Comparison of ENCODE assay signal across 1 cellular context in the genomic region with DNA sequence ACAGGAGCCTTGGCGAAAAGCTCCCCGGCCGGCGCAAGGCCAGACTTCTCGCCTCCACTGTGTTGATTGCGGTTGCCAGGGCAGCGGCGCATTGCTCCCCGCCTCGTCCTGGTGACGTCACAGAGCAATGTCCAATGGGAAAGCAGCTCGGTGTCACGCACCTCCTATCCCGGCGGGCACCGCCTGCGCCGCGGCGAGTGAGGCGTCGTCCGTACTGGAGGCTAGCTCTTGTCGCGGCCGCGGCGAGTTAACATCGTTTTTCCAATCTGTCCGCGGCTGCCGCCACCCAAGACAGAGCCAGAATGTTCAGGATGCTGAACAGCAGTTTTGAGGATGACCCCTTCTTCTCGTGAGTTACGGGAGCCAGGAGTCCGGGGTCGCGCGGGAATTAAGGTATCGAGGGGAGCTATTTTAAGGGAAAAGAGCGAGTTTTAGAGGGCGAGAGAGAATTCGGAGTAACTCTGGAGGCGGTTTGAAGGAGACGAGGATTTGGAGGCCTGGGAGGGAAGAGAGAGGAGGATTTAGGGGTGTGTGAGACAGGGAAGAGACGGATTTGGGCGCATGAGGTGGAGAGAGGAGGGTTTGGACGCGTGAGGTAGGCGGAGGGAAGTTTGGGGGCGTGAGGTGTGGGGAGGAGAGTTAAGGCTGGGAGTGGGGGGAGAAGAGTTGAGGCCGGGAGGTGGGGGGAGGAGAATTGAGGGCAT.
A peak's percentile ranks its signal among the peaks of the same experiment; 100 is the strongest.
TF ChIP-seq lines count a peak whose summit lies in the region.

MLF1 (plus strand) TSS at position 196 of the 704 bp plus-strand sequence; CDS start at position 303, 107 bp downstream.

TF ChIP-seq in HCT116, 20 proteins besides CTCF, POLR2A, EP300 and RAD21 (continued from another document):
- TF ChIP-seq ZBTB33 (IDR thresholded peaks at IDR 0.05; ENCODE audit: extremely low read depth, insufficient replicate concordance, low read length) (no peak), JUND (IDR thresholded peaks at IDR 0.05) (no peak), EZH2 (IDR thresholded peaks at IDR 0.05) (no peak), YY1 (IDR thresholded peaks at IDR 0.05; ENCODE audit: extremely low read depth, insufficient replicate concordance, low read depth, low read length) (no peak), SRF (IDR thresholded peaks at IDR 0.05; ENCODE audit: low read depth) (no peak), POLR2AphosphoS5 (IDR thresholded peaks at IDR 0.05; ENCODE audit: low read depth, low read length) (peak; percentile 89), ATF3 (IDR thresholded peaks at IDR 0.05) (no peak), EGR1 (IDR thresholded peaks at IDR 0.05; ENCODE audit: low read depth) (no peak), FOSL1 (IDR thresholded peaks at IDR 0.05; ENCODE audit: low read depth) (no peak), ZFX (IDR thresholded peaks at IDR 0.05) (no peak)
- TF ChIP-seq, protein P1, sequence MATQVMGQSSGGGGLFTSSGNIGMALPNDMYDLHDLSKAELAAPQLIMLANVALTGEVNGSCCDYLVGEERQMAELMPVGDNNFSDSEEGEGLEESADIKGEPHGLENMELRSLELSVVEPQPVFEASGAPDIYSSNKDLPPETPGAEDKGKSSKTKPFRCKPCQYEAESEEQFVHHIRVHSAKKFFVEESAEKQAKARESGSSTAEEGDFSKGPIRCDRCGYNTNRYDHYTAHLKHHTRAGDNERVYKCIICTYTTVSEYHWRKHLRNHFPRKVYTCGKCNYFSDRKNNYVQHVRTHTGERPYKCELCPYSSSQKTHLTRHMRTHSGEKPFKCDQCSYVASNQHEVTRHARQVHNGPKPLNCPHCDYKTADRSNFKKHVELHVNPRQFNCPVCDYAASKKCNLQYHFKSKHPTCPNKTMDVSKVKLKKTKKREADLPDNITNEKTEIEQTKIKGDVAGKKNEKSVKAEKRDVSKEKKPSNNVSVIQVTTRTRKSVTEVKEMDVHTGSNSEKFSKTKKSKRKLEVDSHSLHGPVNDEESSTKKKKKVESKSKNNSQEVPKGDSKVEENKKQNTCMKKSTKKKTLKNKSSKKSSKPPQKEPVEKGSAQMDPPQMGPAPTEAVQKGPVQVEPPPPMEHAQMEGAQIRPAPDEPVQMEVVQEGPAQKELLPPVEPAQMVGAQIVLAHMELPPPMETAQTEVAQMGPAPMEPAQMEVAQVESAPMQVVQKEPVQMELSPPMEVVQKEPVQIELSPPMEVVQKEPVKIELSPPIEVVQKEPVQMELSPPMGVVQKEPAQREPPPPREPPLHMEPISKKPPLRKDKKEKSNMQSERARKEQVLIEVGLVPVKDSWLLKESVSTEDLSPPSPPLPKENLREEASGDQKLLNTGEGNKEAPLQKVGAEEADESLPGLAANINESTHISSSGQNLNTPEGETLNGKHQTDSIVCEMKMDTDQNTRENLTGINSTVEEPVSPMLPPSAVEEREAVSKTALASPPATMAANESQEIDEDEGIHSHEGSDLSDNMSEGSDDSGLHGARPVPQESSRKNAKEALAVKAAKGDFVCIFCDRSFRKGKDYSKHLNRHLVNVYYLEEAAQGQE (IDR thresholded peaks at IDR 0.05; ENCODE audit: low read depth): no peak
TF ChIP-seq in HCT116: peak in this region for 5.
